23 cellular contexts compared by ENCODE assay signal in the genomic region with DNA sequence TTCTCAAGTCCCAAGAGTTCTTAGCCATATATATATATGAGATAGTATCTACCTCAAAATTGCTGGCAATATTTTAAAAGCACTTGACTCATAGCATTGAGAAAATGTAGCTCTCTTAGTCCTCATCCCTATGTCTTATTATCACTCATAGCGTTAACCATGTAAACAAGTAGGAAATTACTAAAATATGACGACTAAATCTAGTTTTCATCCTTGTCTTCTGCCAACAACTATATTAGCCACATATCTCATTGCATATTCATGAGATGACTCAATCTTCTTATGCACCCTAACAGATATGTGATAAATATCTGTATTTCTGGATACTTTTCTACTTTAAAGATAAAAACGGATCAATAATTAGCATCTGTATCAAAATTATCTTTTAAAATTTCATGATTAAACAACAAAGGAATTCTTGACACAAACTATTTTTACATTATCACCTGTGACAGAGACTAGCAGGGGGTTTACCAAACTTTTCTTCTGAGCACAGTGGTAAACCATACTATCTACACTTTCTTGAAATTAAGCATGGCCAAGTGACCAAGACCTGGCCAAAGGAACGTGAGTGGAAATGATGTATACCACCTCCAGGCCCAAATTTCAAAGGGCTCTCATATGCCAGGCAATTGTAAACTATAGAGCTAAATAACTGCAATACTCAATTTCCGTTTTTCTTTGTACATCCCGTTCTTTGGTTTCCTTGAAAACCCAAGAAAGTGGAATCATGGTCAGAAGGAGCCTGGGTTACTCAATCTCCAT.
"Had no signal": no experiment of that assay in that cellular context is flagged by ENCODE, and none has a peak within 500 bp of the region (broad histone marks: within the 10 kb centered on the region; RNA-seq: fewer than 3 reads in every experiment).

No MANE protein-coding gene starts in this region.

- H3K9me3 ChIP-seq: gastroesophageal sphincter, ovary, prostate gland, spleen, thoracic aorta, upper lobe of left lung had no signal

- H3K4me3 ChIP-seq: gastroesophageal sphincter, ovary, prostate gland, spleen, thoracic aorta, upper lobe of left lung had no signal

- H3K36me3 ChIP-seq: ovary had no signal

- H3K27me3 ChIP-seq: brain microvascular endothelial cell, gastroesophageal sphincter, ovary, spleen, upper lobe of left lung had no signal

- ATAC-seq: gastroesophageal sphincter; left ventricle myocardium superior; naive thymus-derived CD8-positive, alpha-beta T cell; T-helper 17 cell had no signal

- H3K27ac ChIP-seq: brain microvascular endothelial cell, gastroesophageal sphincter, ovary, prostate gland, spleen, thoracic aorta, upper lobe of left lung had no signal

- DNase-seq: activated CD4-positive, alpha-beta memory T cell treated with anti-CD3 and anti-CD28 coated beads, Interleukin-2, amount 10 ng/mL, durations not matched to agents 7 days and 5 days; activated CD4-positive, alpha-beta T cell treated with anti-CD3 and anti-CD28 coated beads, Interleukin-2, amount 10 ng/mL, durations not matched to agents 24 days and 14 days; activated CD4-positive, CD25-positive, alpha-beta regulatory T cell; activated effector memory CD4-positive, alpha-beta T cell treated with anti-CD3 and anti-CD28 coated beads, Interleukin-2, amount 50 U/mL, for 16 hours; activated naive CD4-positive, alpha-beta T cell treated with anti-CD3 and anti-CD28 coated beads, Interleukin-2, amount 10 ng/mL, durations not matched to agents 7 days and 5 days; activated T-cell treated with anti-CD3 and anti-CD28 coated beads, Interleukin-2, amount 50 U/mL, for 72 hours; brain microvascular endothelial cell; central memory CD4-positive, alpha-beta T cell; effector memory CD4-positive, alpha-beta T cell; head of caudate nucleus; hypothalamus; left ventricle myocardium superior; mammary epithelial cell; naive thymus-derived CD8-positive, alpha-beta T cell; ovary; spleen; stimulated activated CD4-positive, alpha-beta T cell treated with anti-CD3 and anti-CD28 coated beads, Interleukin-4, amount 100 ng/mL, for 1 hour; stimulated activated naive CD4-positive, alpha-beta T cell treated with Interleukin-2 at 50 U/mL for 16 hours; T-helper 17 cell; upper lobe of left lung had no signal

- H3K4me1 ChIP-seq: gastroesophageal sphincter, prostate gland, upper lobe of left lung had no signal
